ENCODE assay signal across 3 cellular contexts in the genomic region with DNA sequence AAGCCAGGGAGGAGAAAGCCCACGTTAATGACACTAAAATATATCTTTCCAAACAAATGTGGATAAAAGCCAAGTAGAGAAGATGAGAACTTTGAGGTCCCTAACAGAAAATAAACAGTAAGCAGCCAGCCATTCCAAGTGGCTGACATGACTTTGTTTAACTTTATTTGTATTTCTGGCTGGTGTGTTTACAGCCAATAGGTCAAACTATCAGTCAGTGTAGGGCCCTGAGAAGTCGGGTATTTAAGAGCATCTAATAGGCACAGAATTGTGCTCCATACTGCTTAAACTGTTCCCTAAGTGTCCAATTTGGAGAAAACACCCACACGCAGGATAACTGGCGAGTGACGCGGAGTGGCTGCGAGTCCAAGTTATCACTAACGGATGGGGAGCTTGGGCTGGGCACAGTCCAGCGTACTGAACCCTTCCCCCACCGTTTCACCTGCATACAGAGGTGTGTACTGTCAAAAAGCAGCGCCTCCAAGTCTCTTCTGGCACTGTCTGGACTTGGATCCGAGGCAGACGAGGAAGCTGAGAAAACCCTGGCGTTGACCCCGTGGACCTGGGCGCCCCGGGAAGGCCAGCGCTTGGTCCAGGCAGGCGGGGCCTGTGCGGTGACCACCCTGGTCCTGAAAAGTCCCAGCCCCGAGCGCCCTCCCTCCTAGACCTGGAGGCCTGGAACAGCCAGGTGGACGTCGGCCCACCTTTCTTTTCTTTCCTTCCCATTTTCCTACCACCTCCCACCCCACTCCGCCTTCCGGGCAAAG.
TF ChIP-seq lines count a peak whose summit lies in the region.

No MANE protein-coding gene starts in this region.

TF ChIP-seq in SK-N-SH, 30 proteins besides CTCF, POLR2A, EP300 and RAD21:
- no peak for TF ChIP-seq MAX (IDR thresholded peaks at IDR 0.05; ENCODE audit: low read depth)

TF ChIP-seq in SK-N-SH treated with all-trans-retinoic acid at 6 μM for 48 hours, 23 proteins besides CTCF, POLR2A, EP300 and RAD21:
- TF ChIP-seq CREB5 (CRISPR knock-in tag; IDR thresholded peaks at IDR 0.05; ENCODE audit: low read depth) (no peak), BACH2 (CRISPR knock-in tag; IDR thresholded peaks at IDR 0.05; ENCODE audit: borderline replicate concordance) (no peak), ARNTL (CRISPR knock-in tag; IDR thresholded peaks at IDR 0.05; ENCODE audit: borderline replicate concordance, low read depth) (no peak), TOX (CRISPR knock-in tag; IDR thresholded peaks at IDR 0.05; ENCODE audit: borderline replicate concordance) (no peak), PPARA (CRISPR knock-in tag; IDR thresholded peaks at IDR 0.05; ENCODE audit: borderline replicate concordance) (no peak), ZC3H10 (CRISPR knock-in tag; IDR thresholded peaks at IDR 0.05) (no peak)

TF ChIP-seq in H1, 55 proteins besides CTCF, POLR2A, EP300 and RAD21:
- TF ChIP-seq KDM4A (IDR thresholded peaks at IDR 0.05; ENCODE audit: low read depth, low read length, severe bottlenecking) (no peak), SAP30 (IDR thresholded peaks at IDR 0.05; ENCODE audit: insufficient read depth, insufficient replicate concordance, low read length) (no peak), BRCA1 (IDR thresholded peaks at IDR 0.05; ENCODE audit: low read depth, low read length) (no peak), SP1 (IDR thresholded peaks at IDR 0.05; ENCODE audit: low read depth, low read length) (no peak)
